In genomic region chr20:26009402-26010223, GRCh38 we compare ENCODE assay signal across 8 cellular contexts.
DNase-seq lines count a peak whose midpoint lies in the region; ATAC-seq and TF ChIP-seq lines count a peak whose summit lies in the region.
"Not testable (repeated sequence)": the region's sequence is repeated elsewhere in the genome, so short reads cannot be mapped to it uniquely, and the experiment has no call there.

No MANE protein-coding gene starts in this region.

- peak; percentile 92 for DNase-seq in ELF-1 (ENCODE audit: low read depth, low spot score)
- DNase-seq in HUDEP-2 (lab: John Stamatoyannopoulos, UW; ENCODE audit: unreplicated experiment in 76 of 76) = peak in 73 of 76 experiments; percentile 8 to 82 (median 62)
- peak; percentile 84 for DNase-seq in SK-MEL-5 (ENCODE audit: low read depth, low spot score)
- DNase-seq in effector memory CD8-positive, alpha-beta T cell = peak in 1 of 3 experiments; percentile 17
- peak; percentile 77 for DNase-seq in kidney epithelial cell (ENCODE audit: low read depth)
- DNase-seq in pulmonary artery endothelial cell (ENCODE audit: low read depth, low spot score) = peak; percentile 69
- peak in 46 of 49 donors; percentile 14 to 90 (median 67) for DNase-seq in substantia nigra (lab: John Stamatoyannopoulos, UW)

- not testable (repeated sequence) for H3K27me3 Mint-ChIP-seq in activated T-helper 17 cell treated with anti-CD3 and anti-CD28 coated beads, Interleukin-2, amount 50 U/mL, for 72 hours; effector memory CD8-positive, alpha-beta T cell

- in situ Hi-C loops in SK-MEL-5 (cut with HindIII; ENCODE audit: low pct_unique_long_range_greater_than_20kb, low sequenced_read_pairs) = not testable (repeated sequence)

- not testable (repeated sequence) for H3K27me3 ChIP-seq in kidney epithelial cell (ENCODE audit: control insufficient read depth, insufficient read depth, low read length)

- not testable (repeated sequence) for TF ChIP-seq CTCF in kidney epithelial cell (IDR thresholded peaks at IDR 0.05; ENCODE audit: insufficient read depth, low read length, poor library complexity, severe bottlenecking)

- not testable (repeated sequence) for ATAC-seq in activated T-helper 17 cell treated with anti-CD3 and anti-CD28 coated beads, Interleukin-2, amount 50 U/mL, for 72 hours (replicated peaks); effector memory CD8-positive, alpha-beta T cell (replicated peaks)

- H3K36me3 Mint-ChIP-seq in activated T-helper 17 cell treated with anti-CD3 and anti-CD28 coated beads, Interleukin-2, amount 50 U/mL, for 72 hours (ENCODE audit: low read depth); effector memory CD8-positive, alpha-beta T cell (ENCODE audit: insufficient read depth): not testable (repeated sequence)

- not testable (repeated sequence) for H3K4me1 Mint-ChIP-seq in activated T-helper 17 cell treated with anti-CD3 and anti-CD28 coated beads, Interleukin-2, amount 50 U/mL, for 72 hours; effector memory CD8-positive, alpha-beta T cell (ENCODE audit: low read depth in 2 of 2)

- H3K4me3 ChIP-seq in kidney epithelial cell (ENCODE audit: low read depth, low read length) = peak overlapping the region; percentile 73

- H3K27ac ChIP-seq in substantia nigra (ENCODE audit: low read depth, low read length, poor library complexity, severe bottlenecking) = peak overlapping the region; percentile 66

- H3K9me3 Mint-ChIP-seq in activated T-helper 17 cell treated with anti-CD3 and anti-CD28 coated beads, Interleukin-2, amount 50 U/mL, for 72 hours; effector memory CD8-positive, alpha-beta T cell: not testable (repeated sequence)

- H3K36me3 ChIP-seq in kidney epithelial cell (ENCODE audit: control insufficient read depth, insufficient read depth, low read length) = not testable (repeated sequence)

- H3K27ac Mint-ChIP-seq in activated T-helper 17 cell treated with anti-CD3 and anti-CD28 coated beads, Interleukin-2, amount 50 U/mL, for 72 hours = peak overlapping the region; percentile 94
- peak overlapping the region; percentile 46 to 83 for H3K27ac Mint-ChIP-seq in effector memory CD8-positive, alpha-beta T cell

- H3K4me3 Mint-ChIP-seq in activated T-helper 17 cell treated with anti-CD3 and anti-CD28 coated beads, Interleukin-2, amount 50 U/mL, for 72 hours = peak overlapping the region; percentile 99
- peak overlapping the region; percentile 78 to 80 for H3K4me3 Mint-ChIP-seq in effector memory CD8-positive, alpha-beta T cell
